In genomic region chr15:75695206-75695605, GRCh38 we compare ENCODE assay signal across 13 cellular contexts. TPM values are rescaled to one million over a fixed set of nuclear protein-coding genes. Genes with fewer than 3 reads are reported as not detected.
DNase-seq lines count a peak whose midpoint lies in the region; ATAC-seq and TF ChIP-seq lines count a peak whose summit lies in the region.
"Had no signal": no experiment of that assay in that cellular context is flagged by ENCODE, and none has a peak within 500 bp of the region (broad histone marks: within the 10 kb centered on the region; RNA-seq: fewer than 3 reads in every experiment).

No MANE protein-coding gene starts in this region.

- H3K36me3 ChIP-seq in esophagus (ENCODE audit: control insufficient read depth in 2 of 2, insufficient read depth in 2 of 2, low read length in 1 of 2), result no peaks in the 10 kb centered on the region
- H3K36me3 ChIP-seq in skeletal muscle satellite cell (ENCODE audit: insufficient read depth, low read length), result no peaks in the 10 kb centered on the region
- no peaks in the 10 kb centered on the region for H3K36me3 ChIP-seq in CD4-positive, alpha-beta memory T cell (ENCODE audit: insufficient read depth, low read length)

- POLR2A ChIA-PET in CD4-positive, alpha-beta memory T cell (lab: Charles Lee; ENCODE audit: partially characterized antibody), result no interaction called here

- H3K9me3 ChIP-seq in esophagus (ENCODE audit: control insufficient read depth in 2 of 2, insufficient read depth in 1 of 2, low read depth in 1 of 2, low read length in 1 of 2) (no peaks in the 10 kb centered on the region), skeletal muscle satellite cell (replicated peaks; ENCODE audit: low read length) (no peaks in the 10 kb centered on the region)
- H3K9me3 ChIP-seq in CD4-positive, alpha-beta memory T cell (ENCODE audit: control insufficient read depth in 1 of 2, low read length in 2 of 2), result no peaks in the 10 kb centered on the region

- 49 to 56% methylated on average over 6 of the region's 6 CpGs for WGBS in esophagus, 2 donors

- H3K4me3 Mint-ChIP-seq in activated CD4-positive, alpha-beta T cell treated with anti-CD3 and anti-CD28 coated beads, Interleukin-2, amount 10 ng/mL, durations not matched to agents 24 days and 14 days, result no peak overlapping the region
- no peak overlapping the region for H3K4me3 Mint-ChIP-seq in CD4-positive, alpha-beta memory T cell
- H3K4me3 Mint-ChIP-seq: activated naive CD4-positive, alpha-beta T cell treated with anti-CD3 and anti-CD28 coated beads, Interleukin-2, amount 10 ng/mL, durations not matched to agents 7 days and 5 days; stimulated activated naive CD8-positive, alpha-beta T cell treated with anti-CD3 and anti-CD28 coated beads, Interleukin-15, Interleukin-2, amounts not matched to agents 100 ng/mL and 50 ng/mL, for 24 hours had no signal

- peaks cover 16% of the 10 kb centered on the region for H3K4me1 Mint-ChIP-seq in activated CD4-positive, alpha-beta T cell treated with anti-CD3 and anti-CD28 coated beads, Interleukin-2, amount 10 ng/mL, durations not matched to agents 24 days and 14 days
- H3K4me1 Mint-ChIP-seq in CD4-positive, alpha-beta memory T cell, result peaks cover 0 to 11% (median 5%) of the 10 kb centered on the region in 4 donors

- H3K4me1 ChIP-seq in esophagus (ENCODE audit: control insufficient read depth in 2 of 2, insufficient read depth in 2 of 2, low read length in 1 of 2) (peaks cover 7 to 27% of the 10 kb centered on the region in 2 donors), skeletal muscle satellite cell (ENCODE audit: control insufficient read depth, insufficient read depth, low read length) (peaks cover 31% of the 10 kb centered on the region)
- H3K4me1 ChIP-seq in CD4-positive, alpha-beta memory T cell (ENCODE audit: insufficient read depth, low read length), result peaks cover 9% of the 10 kb centered on the region

- H3K4me3 ChIP-seq in GM12865 (ENCODE audit: low read depth, low read length) (no peak overlapping the region), esophagus (ENCODE audit: low read depth in 1 of 2, low read length in 2 of 2) (no peak overlapping the region), skeletal muscle satellite cell (ENCODE audit: low read length) (no peak overlapping the region)
- H3K4me3 ChIP-seq in CD4-positive, alpha-beta memory T cell (ENCODE audit: low read length in 2 of 2), result no peak overlapping the region
- H3K4me3 ChIP-seq: skin epidermis had no signal

- CTCF ChIA-PET in CD4-positive, alpha-beta memory T cell (lab: Charles Lee; ENCODE audit: partially characterized antibody), result no interaction called here

- peaks cover 12% of the 10 kb centered on the region for H3K27me3 Mint-ChIP-seq in activated CD4-positive, alpha-beta T cell treated with anti-CD3 and anti-CD28 coated beads, Interleukin-2, amount 10 ng/mL, durations not matched to agents 24 days and 14 days
- peaks cover 4 to 7% of the 10 kb centered on the region in 2 donors for H3K27me3 Mint-ChIP-seq in CD4-positive, alpha-beta memory T cell

- TF ChIP-seq CTCF in GM12865 (IDR thresholded peaks at IDR 0.05; ENCODE audit: insufficient read depth, low read depth, low read length, missing control alignments), result no peak

- H3K36me3 Mint-ChIP-seq in activated CD4-positive, alpha-beta T cell treated with anti-CD3 and anti-CD28 coated beads, Interleukin-2, amount 10 ng/mL, durations not matched to agents 24 days and 14 days (ENCODE audit: low read depth), result no peaks in the 10 kb centered on the region
- no peaks in the 10 kb centered on the region for H3K36me3 Mint-ChIP-seq in CD4-positive, alpha-beta memory T cell
- H3K36me3 Mint-ChIP-seq: activated naive CD4-positive, alpha-beta T cell treated with anti-CD3 and anti-CD28 coated beads, Interleukin-2, amount 10 ng/mL, durations not matched to agents 7 days and 5 days had no signal

- no peak overlapping the region for H3K9ac ChIP-seq in skeletal muscle satellite cell (ENCODE audit: low read depth, low read length)

- intact Hi-C loops in activated CD4-positive, alpha-beta T cell treated with anti-CD3 and anti-CD28 coated beads, Interleukin-2, amount 10 ng/mL, durations not matched to agents 24 days and 14 days (cut with micrococcal nuclease), result no loop called here
- intact Hi-C loops in CD4-positive, alpha-beta memory T cell (cut with micrococcal nuclease), result no loop called here

- no peaks in the 10 kb centered on the region for H3K9me3 Mint-ChIP-seq in activated CD4-positive, alpha-beta T cell treated with anti-CD3 and anti-CD28 coated beads, Interleukin-2, amount 10 ng/mL, durations not matched to agents 24 days and 14 days
- H3K9me3 Mint-ChIP-seq in CD4-positive, alpha-beta memory T cell, result peaks cover 0 to 3% (median 0%) of the 10 kb centered on the region in 8 donors
- H3K9me3 Mint-ChIP-seq: activated naive CD4-positive, alpha-beta T cell treated with anti-CD3 and anti-CD28 coated beads, Interleukin-2, amount 10 ng/mL, durations not matched to agents 7 days and 5 days; stimulated activated naive CD8-positive, alpha-beta T cell treated with anti-CD3 and anti-CD28 coated beads, Interleukin-15, Interleukin-2, amounts not matched to agents 100 ng/mL and 50 ng/mL, for 24 hours had no signal

- H3K27ac ChIP-seq in esophagus (ENCODE audit: low read depth in 2 of 2, low read length in 1 of 2), result peak overlapping the region; percentile 66 to 73
- no peak overlapping the region for H3K27ac ChIP-seq in CD4-positive, alpha-beta memory T cell (ENCODE audit: low read depth, low read length)
- H3K27ac ChIP-seq: VCaP had no signal

- H3K27me3 ChIP-seq in esophagus (ENCODE audit: control insufficient read depth in 1 of 2, insufficient read depth in 2 of 2, low read length in 2 of 2), result no peaks in the 10 kb centered on the region
- H3K27me3 ChIP-seq in skeletal muscle satellite cell (ENCODE audit: control insufficient read depth, insufficient read depth, low read length), result no peaks in the 10 kb centered on the region
- no peaks in the 10 kb centered on the region for H3K27me3 ChIP-seq in CD4-positive, alpha-beta memory T cell (ENCODE audit: insufficient read depth, low read length)

- H3K4me2 ChIP-seq in skeletal muscle satellite cell (ENCODE audit: low read length), result peak overlapping the region; percentile 78

- no peak overlapping the region for H3K27ac Mint-ChIP-seq in activated CD4-positive, alpha-beta T cell treated with anti-CD3 and anti-CD28 coated beads, Interleukin-2, amount 10 ng/mL, durations not matched to agents 24 days and 14 days
- peak overlapping the region in 1 of 7 donors; percentile 42 for H3K27ac Mint-ChIP-seq in CD4-positive, alpha-beta memory T cell
- H3K27ac Mint-ChIP-seq: activated naive CD4-positive, alpha-beta T cell treated with anti-CD3 and anti-CD28 coated beads, Interleukin-2, amount 10 ng/mL, durations not matched to agents 7 days and 5 days had no signal

- ATAC-seq in GM18868 (IDR thresholded peaks at IDR 0.05; ENCODE audit: unreplicated experiment), result no peak
- no peak for ATAC-seq in esophagus mucosa

- peak; percentile 64 for DNase-seq in GM12865 (ENCODE audit: low read depth)
- DNase-seq in NAMALWA (ENCODE audit: low spot score), result peak; percentile 43
- no peak for DNase-seq in activated CD4-positive, alpha-beta T cell treated with anti-CD3 and anti-CD28 coated beads, Interleukin-2, amount 10 ng/mL, durations not matched to agents 24 days and 14 days
- DNase-seq in CD4-positive, alpha-beta memory T cell, result no peak
- DNase-seq: left colon had no signal

RNA-seq across cellular contexts. Expression of gene CSPG4, which starts 17.4 kb away (rescaled TPM):
- 1 to 10 TPM; 3.0 to 4.0 TPM for polyA plus RNA-seq in esophagus
- 7.6 and 13.1 TPM in 2 replicates for total RNA-seq in skeletal muscle satellite cell (2012; rRNA removed)
- total RNA-seq in activated CD4-positive, alpha-beta T cell treated with anti-CD3 and anti-CD28 coated beads, Interleukin-2, amount 10 ng/mL, durations not matched to agents 24 days and 14 days, result not detected in 2 replicates
- total RNA-seq in CD4-positive, alpha-beta memory T cell, result not detected
- not detected for polyA plus RNA-seq in CD4-positive, alpha-beta memory T cell
- 1.9 TPM for total RNA-seq in esophagus mucosa

RNA-seq across cellular contexts. Expression of gene SNX33, which starts 47.5 kb away (rescaled TPM):
- polyA plus RNA-seq in esophagus, result 10 to 100 TPM; 24.0 to 43.4 TPM
- 15.2 and 16.8 TPM in 2 replicates for total RNA-seq in skeletal muscle satellite cell (2012; rRNA removed)
- total RNA-seq in activated CD4-positive, alpha-beta T cell treated with anti-CD3 and anti-CD28 coated beads, Interleukin-2, amount 10 ng/mL, durations not matched to agents 24 days and 14 days, result 4.1 TPM in 2 replicates
- total RNA-seq in CD4-positive, alpha-beta memory T cell, result 1 to 10 TPM; 3.5 to 3.8 TPM
- polyA plus RNA-seq in CD4-positive, alpha-beta memory T cell, result 1 to 10 TPM in 1 of 2 donors, under 1 TPM in 1; 0.33 to 1.6 TPM
- total RNA-seq in esophagus mucosa, result 24.7 TPM

RNA-seq across cellular contexts. Expression of gene IMP3, which starts 55.2 kb away (rescaled TPM):
- 10 to 100 TPM; 59.4 to 91.1 TPM for polyA plus RNA-seq in esophagus
- total RNA-seq in skeletal muscle satellite cell (2012; rRNA removed), result 130 and 165 TPM in 2 replicates
- total RNA-seq in activated CD4-positive, alpha-beta T cell treated with anti-CD3 and anti-CD28 coated beads, Interleukin-2, amount 10 ng/mL, durations not matched to agents 24 days and 14 days, result 108 and 112 TPM in 2 replicates
- 10 to 100 TPM; 85.5 to 96.9 TPM for total RNA-seq in CD4-positive, alpha-beta memory T cell
- polyA plus RNA-seq in CD4-positive, alpha-beta memory T cell, result 100 to 1,000 TPM; 191 to 211 TPM
- 68.1 TPM for total RNA-seq in esophagus mucosa

Comparison
In these comparisons a context has a peak if more than half of its experiments do, and no peak if none do; other contexts are left out.
1. DNase-seq: peak in GM12865 (single experiment) and NAMALWA (single experiment); none in activated CD4-positive, alpha-beta T cell treated with anti-CD3 and anti-CD28 coated beads, Interleukin-2, amount 10 ng/mL, durations not matched to agents 24 days and 14 days (single experiment) and CD4-positive, alpha-beta memory T cell (0 of 5).